Comparison of ENCODE assay signal across 23 cellular contexts in the genomic region with DNA sequence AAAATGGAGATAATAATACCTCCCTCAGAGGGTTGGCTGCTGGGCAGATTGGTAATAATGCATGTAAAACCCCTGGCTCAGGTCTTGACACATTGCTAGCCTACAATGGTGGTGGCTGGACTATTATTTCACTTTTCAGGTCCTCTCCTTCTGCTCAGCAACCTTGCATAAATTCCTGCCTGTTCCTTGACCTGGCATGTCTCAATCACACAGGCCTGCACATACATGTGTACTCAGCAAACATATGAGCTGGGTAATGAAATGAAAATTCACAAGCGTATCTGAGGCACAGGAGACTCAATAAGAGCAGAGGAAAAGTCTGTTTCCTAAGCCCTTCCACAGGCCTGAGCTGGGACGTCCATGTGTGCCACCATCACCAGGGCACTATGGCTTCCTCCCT. TPM values are rescaled to one million over a fixed set of nuclear protein-coding genes. Genes with fewer than 3 reads are reported as not detected.
"Had no signal": no experiment of that assay in that cellular context is flagged by ENCODE, and none has a peak within 500 bp of the region (broad histone marks: within the 10 kb centered on the region; RNA-seq: fewer than 3 reads in every experiment).

No MANE protein-coding gene starts in this region.

- H3K9me3 Mint-ChIP-seq: activated CD4-positive, alpha-beta memory T cell treated with anti-CD3 and anti-CD28 coated beads for 36 hours; activated naive CD4-positive, alpha-beta T cell treated with anti-CD3 and anti-CD28 coated beads, Interleukin-2, amount 50 U/mL, for 72 hours; activated T-cell treated with anti-CD3 and anti-CD28 coated beads, Interleukin-2, amount 50 U/mL, for 4 hours; naive B cell had no signal

- H3K36me3 ChIP-seq: colonic mucosa, esophagus squamous epithelium, right atrium auricular region, tibial nerve had no signal

- FAIRE-seq: endothelial cell of umbilical vein had no signal

- H3K4me3 ChIP-seq: colonic mucosa, esophagus squamous epithelium, lung, right atrium auricular region, SK-N-MC, skin epidermis, tibial nerve had no signal

- H3K4me3 Mint-ChIP-seq: activated CD4-positive, alpha-beta memory T cell treated with anti-CD3 and anti-CD28 coated beads for 36 hours; activated T-cell treated with anti-CD3 and anti-CD28 coated beads, Interleukin-2, amount 50 U/mL, for 4 hours had no signal

- H3K27ac ChIP-seq: colonic mucosa, esophagus squamous epithelium, right atrium auricular region, SK-N-MC, tibial nerve had no signal

- H3K9me3 ChIP-seq: colonic mucosa, esophagus squamous epithelium, right atrium auricular region, tibial nerve had no signal

- H3K27me3 Mint-ChIP-seq: naive B cell had no signal

- H3K27me3 ChIP-seq: colonic mucosa, esophagus squamous epithelium, right atrium auricular region, tibial nerve had no signal

- DNase-seq: activated CD4-positive, alpha-beta memory T cell treated with anti-CD3 and anti-CD28 coated beads for 36 hours; activated CD4-positive, alpha-beta T cell treated with anti-CD3 and anti-CD28 coated beads for 1 hour; activated effector memory CD4-positive, alpha-beta T cell treated with anti-CD3 and anti-CD28 coated beads, Interleukin-2, amount 50 U/mL, for 16 hours; activated T-cell treated with anti-CD3 and anti-CD28 coated beads, Interleukin-2, amount 50 U/mL, for 4 hours; central memory CD4-positive, alpha-beta T cell; colonic mucosa; effector CD4-positive, alpha-beta T cell; esophagus squamous epithelium; naive B cell; occipital lobe; stimulated activated CD4-positive, alpha-beta T cell treated with anti-CD3 and anti-CD28 coated beads, Interleukin-15, amount 100 ng/mL, for 24 hours; stimulated activated CD4-positive, alpha-beta T cell treated with anti-CD3 and anti-CD28 coated beads, Interleukin-4, amount 100 ng/mL, for 24 hours; stimulated activated naive CD4-positive, alpha-beta T cell treated with Interleukin-2 at 50 U/mL for 16 hours; substantia nigra; T-helper 9 cell had no signal

- H3K36me3 Mint-ChIP-seq: activated CD4-positive, alpha-beta memory T cell treated with anti-CD3 and anti-CD28 coated beads for 36 hours; activated naive CD4-positive, alpha-beta T cell treated with anti-CD3 and anti-CD28 coated beads, Interleukin-2, amount 50 U/mL, for 72 hours; naive B cell had no signal

- ATAC-seq: activated naive CD4-positive, alpha-beta T cell treated with anti-CD3 and anti-CD28 coated beads, Interleukin-2, amount 50 U/mL, for 72 hours; activated T-cell treated with anti-CD3 and anti-CD28 coated beads, Interleukin-2, amount 50 U/mL, for 4 hours had no signal

- H3K27ac Mint-ChIP-seq: activated CD4-positive, alpha-beta memory T cell treated with anti-CD3 and anti-CD28 coated beads for 36 hours; activated naive CD4-positive, alpha-beta T cell treated with anti-CD3 and anti-CD28 coated beads, Interleukin-2, amount 50 U/mL, for 72 hours; naive B cell had no signal

RNA-seq across cellular contexts. Expression of a gene that starts 17.4 kb away (rescaled TPM):
- total RNA-seq: activated CD4-positive, alpha-beta memory T cell treated with anti-CD3 and anti-CD28 coated beads for 36 hours had no signal

RNA-seq across cellular contexts. Expression of a gene that starts 37.7 kb away (rescaled TPM):
- total RNA-seq: fibroblast of villous mesenchyme, right atrium auricular region had no signal
